Comparison of ENCODE assay signal across 8 cellular contexts in genomic region chr1:110879758-110880606, GRCh38. TPM values are rescaled to one million over a fixed set of nuclear protein-coding genes. Genes with fewer than 3 reads are reported as not detected.
A peak's percentile ranks its signal among the peaks of the same experiment; 100 is the strongest.
DNase-seq lines count a peak whose midpoint lies in the region; ATAC-seq lines count a peak whose summit lies in the region.

No MANE protein-coding gene starts in this region.

- H3K27ac Mint-ChIP-seq in T-helper 1 cell treated with Interleukin-12 subunit alpha and Interleukin-12 subunit beta and Interleukin-4 antibody, amounts not matched to agents 30 μg/mL and 1 μg/mL, for 36 hours: peak overlapping the region; percentile 99
- peak overlapping the region; percentile 100 for H3K27ac Mint-ChIP-seq in stimulated activated naive CD8-positive, alpha-beta T cell treated with anti-CD3 and anti-CD28 coated beads, Interleukin-15, amount 100 ng/mL, for 72 hours

- peaks cover 67% of the 10 kb centered on the region for H3K4me1 Mint-ChIP-seq in T-helper 1 cell treated with Interleukin-12 subunit alpha and Interleukin-12 subunit beta and Interleukin-4 antibody, amounts not matched to agents 30 μg/mL and 1 μg/mL, for 36 hours (ENCODE audit: low read depth)
- H3K4me1 Mint-ChIP-seq in stimulated activated naive CD8-positive, alpha-beta T cell treated with anti-CD3 and anti-CD28 coated beads, Interleukin-15, amount 100 ng/mL, for 72 hours: peaks cover 83% of the 10 kb centered on the region

- peak; percentile 41 to 50 (median 48) for DNase-seq in effector memory CD4-positive, alpha-beta T cell
- DNase-seq in stimulated activated naive CD8-positive, alpha-beta T cell treated with anti-CD3 and anti-CD28 coated beads, Interleukin-15, amount 100 ng/mL, for 72 hours: peak; percentile 69 to 80
- DNase-seq in GM03348 (ENCODE audit: low spot score) (no peak), DMS79 (lab: John Stamatoyannopoulos, UW) (no peak), H4 (ENCODE audit: low spot score) (no peak)

- no peaks in the 10 kb centered on the region for H3K27me3 ChIP-seq in effector memory CD4-positive, alpha-beta T cell (replicated peaks; ENCODE audit: control insufficient read depth, insufficient read depth, low read length, poor library complexity, severe bottlenecking)

- H3K27ac ChIP-seq in effector memory CD4-positive, alpha-beta T cell (ENCODE audit: insufficient read depth, low read length, poor library complexity, severe bottlenecking): peak overlapping the region; percentile 94

- H3K4me1 ChIP-seq in effector memory CD4-positive, alpha-beta T cell (ENCODE audit: control insufficient read depth, insufficient read depth, low read length, poor library complexity, severe bottlenecking): peaks cover 40% of the 10 kb centered on the region

- H3K9me3 Mint-ChIP-seq in T-helper 1 cell treated with Interleukin-12 subunit alpha and Interleukin-12 subunit beta and Interleukin-4 antibody, amounts not matched to agents 30 μg/mL and 1 μg/mL, for 36 hours: no peaks in the 10 kb centered on the region
- peaks cover 4 to 6% of the 10 kb centered on the region in 2 donors for H3K9me3 Mint-ChIP-seq in stimulated activated naive CD8-positive, alpha-beta T cell treated with anti-CD3 and anti-CD28 coated beads, Interleukin-15, amount 100 ng/mL, for 72 hours

- peaks cover 15% of the 10 kb centered on the region for H3K36me3 ChIP-seq in effector memory CD4-positive, alpha-beta T cell (ENCODE audit: control insufficient read depth, insufficient read depth, low read length)

- H3K9me3 ChIP-seq in effector memory CD4-positive, alpha-beta T cell (ENCODE audit: control insufficient read depth, low read length): no peaks in the 10 kb centered on the region

- H3K4me3 ChIP-seq in effector memory CD4-positive, alpha-beta T cell (ENCODE audit: insufficient read depth, low read depth, low read length, poor library complexity, severe bottlenecking): peak overlapping the region; percentile 20

- peak; percentile 47 for ATAC-seq in GM18873 (IDR thresholded peaks at IDR 0.05; ENCODE audit: low FRiP score, unreplicated experiment)
- peak; percentile 45 for ATAC-seq in HG02981 (IDR thresholded peaks at IDR 0.05; ENCODE audit: unreplicated experiment)
- ATAC-seq in stimulated activated naive CD8-positive, alpha-beta T cell treated with anti-CD3 and anti-CD28 coated beads, Interleukin-15, amount 100 ng/mL, for 72 hours: peak; percentile 76

- peaks cover 45% of the 10 kb centered on the region for H3K36me3 Mint-ChIP-seq in T-helper 1 cell treated with Interleukin-12 subunit alpha and Interleukin-12 subunit beta and Interleukin-4 antibody, amounts not matched to agents 30 μg/mL and 1 μg/mL, for 36 hours (ENCODE audit: low read depth)

- no peaks in the 10 kb centered on the region for H3K27me3 Mint-ChIP-seq in T-helper 1 cell treated with Interleukin-12 subunit alpha and Interleukin-12 subunit beta and Interleukin-4 antibody, amounts not matched to agents 30 μg/mL and 1 μg/mL, for 36 hours (ENCODE audit: low read depth)
- no peaks in the 10 kb centered on the region for H3K27me3 Mint-ChIP-seq in stimulated activated naive CD8-positive, alpha-beta T cell treated with anti-CD3 and anti-CD28 coated beads, Interleukin-15, amount 100 ng/mL, for 72 hours

- peak overlapping the region; percentile 91 for H3K4me3 Mint-ChIP-seq in T-helper 1 cell treated with Interleukin-12 subunit alpha and Interleukin-12 subunit beta and Interleukin-4 antibody, amounts not matched to agents 30 μg/mL and 1 μg/mL, for 36 hours
- H3K4me3 Mint-ChIP-seq in stimulated activated naive CD8-positive, alpha-beta T cell treated with anti-CD3 and anti-CD28 coated beads, Interleukin-15, amount 100 ng/mL, for 72 hours: peak overlapping the region; percentile 79 to 98

RNA-seq across cellular contexts. Expression of gene CD53, which starts 7.0 kb away (rescaled TPM):
- total RNA-seq in H4 (2014; rRNA removed; shearing (Covaris generic)): 0.08 and 0.35 TPM in 2 replicates

Comparison
In these comparisons a context has a peak if more than half of its experiments do, and no peak if none do; other contexts are left out.
1. DNase-seq: peak in effector memory CD4-positive, alpha-beta T cell (3 of 3) and stimulated activated naive CD8-positive, alpha-beta T cell treated with anti-CD3 and anti-CD28 coated beads, Interleukin-15, amount 100 ng/mL, for 72 hours (2 of 2); none in GM03348 (single experiment), DMS79 (single experiment) and H4 (single experiment).
2. Peak in every context shown above with its lines, with median percentiles within 50 percentile points of each other: ATAC-seq.